In genomic region chr10:111231779-111232178, GRCh38 we compare ENCODE assay signal across 3 cellular contexts.
A peak's percentile ranks its signal among the peaks of the same experiment; 100 is the strongest.
TF ChIP-seq lines count a peak whose summit lies in the region.

No MANE protein-coding gene starts in this region.

TF ChIP-seq in GM23338, 12 proteins besides CTCF, POLR2A, EP300 and RAD21:
- peak; percentile 61 for TF ChIP-seq REST (IDR thresholded peaks at IDR 0.05; ENCODE audit: unreplicated experiment)
- TF ChIP-seq ETS1 (IDR thresholded peaks at IDR 0.05), result no peak
TF ChIP-seq in GM23338: peak in this region for 1.

TF ChIP-seq in HEK293, 187 proteins besides CTCF, POLR2A, EP300 and RAD21:
- TF ChIP-seq REST (tag by site-specific recombination; IDR thresholded peaks at IDR 0.05) (peak; percentile 63), ZSCAN18 (tag by site-specific recombination; IDR thresholded peaks at IDR 0.05) (no peak), ZNF404 (tag by site-specific recombination; IDR thresholded peaks at IDR 0.05) (no peak)

TF ChIP-seq in GM12878, 131 proteins besides CTCF, POLR2A, EP300 and RAD21 (continued from another document):
- TF ChIP-seq REST (IDR thresholded peaks at IDR 0.05; ENCODE audit: low read depth, low read length) (0 out of 2 replicates have a peak, but pooled peaks have one; percentile 48), ZBED1 (IDR thresholded peaks at IDR 0.05; ENCODE audit: borderline replicate concordance) (no peak), RUNX3 (IDR thresholded peaks at IDR 0.05; ENCODE audit: low read length) (no peak), HSF1 (IDR thresholded peaks at IDR 0.05; ENCODE audit: low read depth, low read length) (no peak)
TF ChIP-seq in GM12878: peak in this region for 1.
